12 cellular contexts compared by ENCODE assay signal in the genomic region with DNA sequence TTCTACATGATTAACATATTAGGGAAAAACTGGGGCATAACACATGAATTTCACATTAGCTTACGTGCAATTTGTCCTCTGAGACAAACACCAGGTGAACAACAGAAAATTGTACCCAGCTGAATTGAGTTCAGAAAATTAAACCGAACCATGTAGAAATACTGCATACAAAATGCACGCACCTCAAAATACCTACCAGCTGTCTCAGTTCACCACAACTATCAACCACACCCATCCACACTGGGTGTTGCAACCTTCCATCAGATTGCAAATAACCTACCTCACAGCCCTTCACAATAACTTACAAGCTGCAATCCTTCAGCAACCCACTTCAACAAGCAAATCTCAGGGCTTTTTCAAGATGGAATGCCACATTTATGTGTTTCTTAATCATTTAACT. TPM values are rescaled to one million over a fixed set of nuclear protein-coding genes. Genes with fewer than 3 reads are reported as not detected.
DNase-seq lines count a peak whose midpoint lies in the region; ATAC-seq, FAIRE-seq and TF ChIP-seq lines count a peak whose summit lies in the region.
"Had no signal": no experiment of that assay in that cellular context is flagged by ENCODE, and none has a peak within 500 bp of the region (broad histone marks: within the 10 kb centered on the region; RNA-seq: fewer than 3 reads in every experiment).

No MANE protein-coding gene starts in this region.

- POLR2A ChIA-PET in activated CD8-positive, alpha-beta T cell treated with anti-CD3 and anti-CD28 coated beads, Interleukin-2, amount 10 ng/mL, durations not matched to agents 7 days and 5 days (lab: Charles Lee), result interaction anchor here (0.8 to 3.8 kb wide), 4 partner anchors 16 to 107 kb away, joined by 3 to 38 read pairs (median 9); a partner anchor contains a TSS

- peak in 2 of 3 donors; percentile 25 to 41 for DNase-seq in stimulated activated CD4-positive, alpha-beta T cell treated with anti-CD3 and anti-CD28 coated beads, Interleukin-12 subunit alpha, Interleukin-12 subunit beta, amount 100 ng/mL, for 48 hours (ENCODE audit: low read depth in 2 of 3, low spot score in 1 of 3)
- DNase-seq in stimulated activated CD4-positive, alpha-beta T cell treated with anti-CD3 and anti-CD28 coated beads, Interleukin-12 subunit alpha, Interleukin-12 subunit beta, amount 100 ng/mL, for 4 hours, result no peak
- DNase-seq in activated CD8-positive, alpha-beta T cell treated with anti-CD3 and anti-CD28 coated beads, Interleukin-2, amount 10 ng/mL, durations not matched to agents 7 days and 5 days, result peak; percentile 78
- DNase-seq in iris pigment epithelial cell (ENCODE audit: low read depth) (peak; percentile 12), cortex of kidney (lab: John Stamatoyannopoulos, UW) (no peak), brain microvascular endothelial cell (no peak), GM13976 (ENCODE audit: low spot score) (no peak), GM12892 (ENCODE audit: insufficient read length) (no peak)
- DNase-seq: colonic mucosa, NCI-H1092 treated with DMSO at 0.1 percent for 48 hours, T1000 had no signal

- ATAC-seq in activated CD8-positive, alpha-beta T cell treated with anti-CD3 and anti-CD28 coated beads, Interleukin-2, amount 10 ng/mL, durations not matched to agents 7 days and 5 days, result peak; percentile 72

- H3K27ac ChIP-seq in brain microvascular endothelial cell, result no peak overlapping the region
- H3K27ac ChIP-seq: colonic mucosa had no signal

- no peak for TF ChIP-seq CTCF in brain microvascular endothelial cell (IDR thresholded peaks at IDR 0.05; ENCODE audit: low read depth, low read length, missing control alignments)
- TF ChIP-seq CTCF in GM13976 (IDR thresholded peaks at IDR 0.05; ENCODE audit: borderline replicate concordance, control extremely low read depth, extremely low read depth, insufficient read depth, missing control alignments), result no peak

- CTCF ChIA-PET in activated CD8-positive, alpha-beta T cell treated with anti-CD3 and anti-CD28 coated beads, Interleukin-2, amount 10 ng/mL, durations not matched to agents 7 days and 5 days (lab: Charles Lee), result interaction anchor here (0.8 to 1.8 kb wide), 6 partner anchors 9 to 66 kb away, joined by 3 to 12 read pairs (median 4); no protein-coding TSS in a partner anchor

- H3K36me3 Mint-ChIP-seq in activated CD8-positive, alpha-beta T cell treated with anti-CD3 and anti-CD28 coated beads, Interleukin-2, amount 10 ng/mL, durations not matched to agents 7 days and 5 days (ENCODE audit: low read depth), result peaks cover 77% of the 10 kb centered on the region

- no peak for FAIRE-seq in GM12892 (lab: Jason Lieb, UNC)

- no peaks in the 10 kb centered on the region for H3K27me3 ChIP-seq in brain microvascular endothelial cell (replicated peaks)
- H3K27me3 ChIP-seq: BLaER1 treated with 17β-estradiol and CSF1 and Interleukin-3, amounts not matched to agents 10 nM and 100 nM; colonic mucosa had no signal

- H3K4me1 Mint-ChIP-seq in activated CD8-positive, alpha-beta T cell treated with anti-CD3 and anti-CD28 coated beads, Interleukin-2, amount 10 ng/mL, durations not matched to agents 7 days and 5 days (ENCODE audit: low read depth), result peaks cover 68% of the 10 kb centered on the region

- H3K27ac Mint-ChIP-seq in activated CD8-positive, alpha-beta T cell treated with anti-CD3 and anti-CD28 coated beads, Interleukin-2, amount 10 ng/mL, durations not matched to agents 7 days and 5 days, result peak overlapping the region; percentile 93

- H3K27me3 Mint-ChIP-seq in activated CD8-positive, alpha-beta T cell treated with anti-CD3 and anti-CD28 coated beads, Interleukin-2, amount 10 ng/mL, durations not matched to agents 7 days and 5 days (ENCODE audit: low read depth), result no peaks in the 10 kb centered on the region

- no peaks in the 10 kb centered on the region for H3K36me3 ChIP-seq in brain microvascular endothelial cell (replicated peaks)
- H3K36me3 ChIP-seq: colonic mucosa had no signal

- TF ChIP-seq POLR2A in GM12892 (IDR thresholded peaks at IDR 0.05; ENCODE audit: low read depth, low read length), result no peak

- H3K4me3 ChIP-seq in brain microvascular endothelial cell (ENCODE audit: low read depth, low read length), result no peak overlapping the region
- H3K4me3 ChIP-seq: BLaER1 treated with 17β-estradiol and CSF1 and Interleukin-3, amounts not matched to agents 10 nM and 100 nM; colonic mucosa had no signal

- H3K9me3 Mint-ChIP-seq in activated CD8-positive, alpha-beta T cell treated with anti-CD3 and anti-CD28 coated beads, Interleukin-2, amount 10 ng/mL, durations not matched to agents 7 days and 5 days (ENCODE audit: insufficient read depth), result peaks cover 21% of the 10 kb centered on the region

- in situ Hi-C loops in brain microvascular endothelial cell (cut with HindIII; ENCODE audit: low pct_ligation_motif_present, low sequenced_read_pairs) (no loop called here), GM13976 (cut with MboI; ENCODE audit: low sequenced_read_pairs, unreplicated experiment) (no loop called here)

- H3K4me3 Mint-ChIP-seq in activated CD8-positive, alpha-beta T cell treated with anti-CD3 and anti-CD28 coated beads, Interleukin-2, amount 10 ng/mL, durations not matched to agents 7 days and 5 days, result peak overlapping the region; percentile 65

RNA-seq across cellular contexts. Expression of a gene that starts 55.9 kb away (rescaled TPM):
- total RNA-seq in activated CD8-positive, alpha-beta T cell treated with anti-CD3 and anti-CD28 coated beads, Interleukin-2, amount 10 ng/mL, durations not matched to agents 7 days and 5 days, result 10 to 100 TPM; 25.5 to 26.1 TPM
- 33.3 TPM for polyA plus RNA-seq in GM12892 (2012; ENCODE audit: missing spikeins)

RNA-seq across cellular contexts. Expression of a gene that starts 56.0 kb away (rescaled TPM):
- 10 to 100 TPM; 18.8 to 21.8 TPM for total RNA-seq in activated CD8-positive, alpha-beta T cell treated with anti-CD3 and anti-CD28 coated beads, Interleukin-2, amount 10 ng/mL, durations not matched to agents 7 days and 5 days
- polyA plus RNA-seq in GM12892 (2012; ENCODE audit: missing spikeins), result 38.7 TPM

Comparison
In these comparisons a context has a peak if more than half of its experiments do, and no peak if none do; other contexts are left out.
1. DNase-seq: peak in stimulated activated CD4-positive, alpha-beta T cell treated with anti-CD3 and anti-CD28 coated beads, Interleukin-12 subunit alpha, Interleukin-12 subunit beta, amount 100 ng/mL, for 48 hours (2 of 3), activated CD8-positive, alpha-beta T cell treated with anti-CD3 and anti-CD28 coated beads, Interleukin-2, amount 10 ng/mL, durations not matched to agents 7 days and 5 days (single experiment) and iris pigment epithelial cell (single experiment); none in stimulated activated CD4-positive, alpha-beta T cell treated with anti-CD3 and anti-CD28 coated beads, Interleukin-12 subunit alpha, Interleukin-12 subunit beta, amount 100 ng/mL, for 4 hours (single experiment), cortex of kidney (single experiment), brain microvascular endothelial cell (single experiment), GM13976 (single experiment) and GM12892 (single experiment).